Comparison of ENCODE assay signal across 1 cellular context in genomic region chr14:98890556-98891340, GRCh38.
TF ChIP-seq lines count a peak whose summit lies in the region.

No MANE protein-coding gene starts in this region.

TF ChIP-seq in GM23338, 12 proteins besides CTCF, POLR2A, EP300 and RAD21:
- TF ChIP-seq NANOG (IDR thresholded peaks at IDR 0.05; ENCODE audit: borderline replicate concordance) (no peak), ZNF462 (CRISPR knock-in tag; IDR thresholded peaks at IDR 0.05) (no peak), EZH2 (IDR thresholded peaks at IDR 0.05; ENCODE audit: low read depth, unreplicated experiment) (no peak)
